21 cellular contexts compared by ENCODE assay signal in genomic region chr10:79209340-79209739, GRCh38.
"Had no signal": no experiment of that assay in that cellular context is flagged by ENCODE, and none has a peak within 500 bp of the region (broad histone marks: within the 10 kb centered on the region; RNA-seq: fewer than 3 reads in every experiment).

No MANE protein-coding gene starts in this region.

- H3K27me3 ChIP-seq: thyroid gland had no signal

- H3K9me3 ChIP-seq: thyroid gland had no signal

- H3K4me1 Mint-ChIP-seq: T-cell, WTC11 had no signal

- H3K27ac ChIP-seq: thyroid gland had no signal

- ATAC-seq: left ventricle myocardium superior, WTC11 had no signal

- H3K9me3 Mint-ChIP-seq: activated T-cell treated with anti-CD3 and anti-CD28 coated beads, Interleukin-2, amount 50 U/mL, for 24 hours; dendritic cell treated with granulocyte-macrophage colony-stimulating factor and Interleukin-4, amounts not matched to agents 40 ng/mL and 50 ng/mL, for 4 days; nephron progenitor cell; stimulated activated naive CD8-positive, alpha-beta T cell treated with anti-CD3 and anti-CD28 coated beads, Interleukin-15, Interleukin-2, amounts not matched to agents 100 ng/mL and 50 ng/mL, for 24 hours; T-cell; WTC11 had no signal

- H3K4me3 Mint-ChIP-seq: activated T-cell treated with anti-CD3 and anti-CD28 coated beads, Interleukin-2, amount 50 U/mL, for 24 hours; dendritic cell treated with granulocyte-macrophage colony-stimulating factor and Interleukin-4, amounts not matched to agents 40 ng/mL and 50 ng/mL, for 4 days; nephron progenitor cell; stimulated activated naive CD8-positive, alpha-beta T cell treated with anti-CD3 and anti-CD28 coated beads, Interleukin-15, Interleukin-2, amounts not matched to agents 100 ng/mL and 50 ng/mL, for 24 hours; T-cell; WTC11 had no signal

- DNase-seq: activated CD8-positive, alpha-beta memory T cell treated with anti-CD3 and anti-CD28 coated beads for 24 hours; activated CD8-positive, alpha-beta memory T cell treated with anti-CD3 and anti-CD28 coated beads, Interleukin-2, amount 50 U/mL, for 4 hours; activated naive CD4-positive, alpha-beta T cell treated with Interleukin-2 at 50 U/mL for 16 hours; activated T-cell treated with anti-CD3 and anti-CD28 coated beads, Interleukin-2, amount 50 U/mL, for 24 hours; amygdala; effector CD4-positive, alpha-beta T cell; foreskin melanocyte; head of caudate nucleus; hypothalamus; left ventricle myocardium superior; mammary epithelial cell; midbrain; nephron progenitor cell; occipital lobe; stimulated activated CD4-positive, alpha-beta T cell treated with anti-CD3 and anti-CD28 coated beads, Interleukin-4, amount 100 ng/mL, for 24 hours; substantia nigra; T-cell; thyroid gland had no signal

- H3K4me1 ChIP-seq: thyroid gland had no signal

- H3K27ac Mint-ChIP-seq: activated T-cell treated with anti-CD3 and anti-CD28 coated beads, Interleukin-2, amount 50 U/mL, for 24 hours; dendritic cell treated with granulocyte-macrophage colony-stimulating factor and Interleukin-4, amounts not matched to agents 40 ng/mL and 50 ng/mL, for 4 days; stimulated activated naive CD8-positive, alpha-beta T cell treated with anti-CD3 and anti-CD28 coated beads, Interleukin-15, Interleukin-2, amounts not matched to agents 100 ng/mL and 50 ng/mL, for 24 hours; T-cell; WTC11 had no signal

- H3K27me3 Mint-ChIP-seq: activated T-cell treated with anti-CD3 and anti-CD28 coated beads, Interleukin-2, amount 50 U/mL, for 24 hours; dendritic cell treated with granulocyte-macrophage colony-stimulating factor and Interleukin-4, amounts not matched to agents 40 ng/mL and 50 ng/mL, for 4 days; stimulated activated naive CD8-positive, alpha-beta T cell treated with anti-CD3 and anti-CD28 coated beads, Interleukin-15, Interleukin-2, amounts not matched to agents 100 ng/mL and 50 ng/mL, for 24 hours; T-cell had no signal

- H3K4me3 ChIP-seq: thyroid gland had no signal
